11 cellular contexts compared by ENCODE assay signal in genomic region chr3:15345608-15346137, GRCh38. TPM values are rescaled to one million over a fixed set of nuclear protein-coding genes. Genes with fewer than 3 reads are reported as not detected.
DNase-seq lines count a peak whose midpoint lies in the region; ATAC-seq and TF ChIP-seq lines count a peak whose summit lies in the region.
"Had no signal": no experiment of that assay in that cellular context is flagged by ENCODE, and none has a peak within 500 bp of the region (broad histone marks: within the 10 kb centered on the region; RNA-seq: fewer than 3 reads in every experiment).

No MANE protein-coding gene starts in this region.

- no peaks in the 10 kb centered on the region for H4K20me1 ChIP-seq in PC-9 (ENCODE audit: insufficient read depth)

- H3K27me3 ChIP-seq in PC-9 (ENCODE audit: insufficient read depth, low read depth), result no peaks in the 10 kb centered on the region

- CTCF ChIA-PET in PC-9 (lab: Charles Lee), result no interaction called here

- no peaks in the 10 kb centered on the region for H3K79me2 ChIP-seq in PC-9 (ENCODE audit: low read depth)

- H3K4me1 ChIP-seq in PC-9 (replicated peaks; ENCODE audit: insufficient read depth), result peaks cover 18% of the 10 kb centered on the region

- H3K27ac Mint-ChIP-seq in CD14-positive monocyte (peak overlapping the region; percentile 62 to 92 (median 77)), nephron progenitor cell (no peak overlapping the region)
- H3K27ac Mint-ChIP-seq: dendritic cell treated with granulocyte-macrophage colony-stimulating factor and Interleukin-4, amounts not matched to agents 40 ng/mL and 50 ng/mL, for 4 days; mesothelial cell of epicardium had no signal

- BruUV-seq in PC-9 (replicated peaks; lab: Mats Ljungman, UMichigan), result no TSS peak

- H3K36me3 Mint-ChIP-seq in CD14-positive monocyte, result no peaks in the 10 kb centered on the region
- H3K36me3 Mint-ChIP-seq in nephron progenitor cell (ENCODE audit: low read depth), result no peaks in the 10 kb centered on the region

- intact Hi-C loops in CD14-positive monocyte (cut with micrococcal nuclease), result no loop called here
- intact Hi-C loops in PC-9 (cut with micrococcal nuclease; ENCODE audit: unreplicated experiment), result no loop called here

- H3K9me3 Mint-ChIP-seq in CD14-positive monocyte, result peaks cover 2 to 10% (median 3%) of the 10 kb centered on the region in 7 donors
- H3K9me3 Mint-ChIP-seq in nephron progenitor cell, result peaks cover 14% of the 10 kb centered on the region
- H3K9me3 Mint-ChIP-seq: dendritic cell treated with granulocyte-macrophage colony-stimulating factor and Interleukin-4, amounts not matched to agents 40 ng/mL and 50 ng/mL, for 4 days had no signal

- peaks cover 5% of the 10 kb centered on the region; the same call in 1 of the 2 replicates for H3K9me2 ChIP-seq in PC-9 (ENCODE audit: insufficient read depth)

- TF ChIP-seq CTCF in CD14-positive monocyte (IDR thresholded peaks at IDR 0.05) (no peak), PC-9 (conservative IDR thresholded peaks at IDR 0.05) (no peak), nephron progenitor cell (IDR thresholded peaks at IDR 0.05) (no peak)

- no peak overlapping the region for H3K4me3 ChIP-seq in PC-9

- no peak overlapping the region for H3K27ac ChIP-seq in PC-9

- H3K4me2 ChIP-seq in PC-9, result no peak overlapping the region

- DNase-seq in CD14-positive monocyte (ENCODE audit: low spot score) (no peak), NOMO-1 treated with dmso at 0.1 percent for 144 hours (lab: John Stamatoyannopoulos, UW; ENCODE audit: unreplicated experiment) (peak; percentile 55), globus pallidus (ENCODE audit: low spot score) (no peak), PC-9 (no peak), nephron progenitor cell (no peak)
- no peak for DNase-seq in activated T-cell treated with anti-CD3 and anti-CD28 coated beads, Interleukin-2, amount 50 U/mL, for 48 hours
- DNase-seq: activated CD4-positive, CD25-positive, alpha-beta regulatory T cell treated with anti-CD3 and anti-CD28 coated beads, Interleukin-2, amount 50 U/mL, for 72 hours had no signal

- H2AFZ ChIP-seq in PC-9, result no peak overlapping the region

- H3K9me3 ChIP-seq in PC-9 (ENCODE audit: insufficient read depth, low read depth), result no peaks in the 10 kb centered on the region

- ATAC-seq in GM19023 (IDR thresholded peaks at IDR 0.05; ENCODE audit: unreplicated experiment), result peak; percentile 92
- ATAC-seq in HG02884 (IDR thresholded peaks at IDR 0.05; ENCODE audit: unreplicated experiment), result peak; percentile 81

- no peaks in the 10 kb centered on the region for H3K36me3 ChIP-seq in PC-9 (ENCODE audit: low read depth)

- peaks cover 0 to 4% (median under 1%) of the 10 kb centered on the region in 3 donors for H3K27me3 Mint-ChIP-seq in CD14-positive monocyte (ENCODE audit: low read depth in 3 of 3)
- H3K27me3 Mint-ChIP-seq in nephron progenitor cell (ENCODE audit: low read depth, poor library complexity), result peaks cover 5% of the 10 kb centered on the region

- H3K4me3 Mint-ChIP-seq in CD14-positive monocyte, result no peak overlapping the region
- H3K4me3 Mint-ChIP-seq in nephron progenitor cell, result no peak overlapping the region
- H3K4me3 Mint-ChIP-seq: dendritic cell treated with granulocyte-macrophage colony-stimulating factor and Interleukin-4, amounts not matched to agents 40 ng/mL and 50 ng/mL, for 4 days; mesothelial cell of epicardium had no signal

- peaks cover 75% of the 10 kb centered on the region for H3K4me1 Mint-ChIP-seq in CD14-positive monocyte
- peaks cover 5% of the 10 kb centered on the region for H3K4me1 Mint-ChIP-seq in nephron progenitor cell

- POLR2A ChIA-PET in PC-9 (lab: Charles Lee; ENCODE audit: unreplicated experiment), result no interaction called here

- H3F3A ChIP-seq in PC-9 (ENCODE audit: insufficient read depth, low read depth), result peaks cover under 1% of the 10 kb centered on the region; the same call in 1 of the 2 replicates

RNA-seq across cellular contexts. Expression of gene SH3BP5, which starts 13.3 kb away (rescaled TPM):
- 10 to 100 TPM; 10.7 to 22.8 TPM for polyA plus RNA-seq in CD14-positive monocyte
- total RNA-seq in PC-9 (2021), result 31.6 and 39.3 TPM in 2 replicates
